ENCODE assay signal across 14 cellular contexts in the genomic region with DNA sequence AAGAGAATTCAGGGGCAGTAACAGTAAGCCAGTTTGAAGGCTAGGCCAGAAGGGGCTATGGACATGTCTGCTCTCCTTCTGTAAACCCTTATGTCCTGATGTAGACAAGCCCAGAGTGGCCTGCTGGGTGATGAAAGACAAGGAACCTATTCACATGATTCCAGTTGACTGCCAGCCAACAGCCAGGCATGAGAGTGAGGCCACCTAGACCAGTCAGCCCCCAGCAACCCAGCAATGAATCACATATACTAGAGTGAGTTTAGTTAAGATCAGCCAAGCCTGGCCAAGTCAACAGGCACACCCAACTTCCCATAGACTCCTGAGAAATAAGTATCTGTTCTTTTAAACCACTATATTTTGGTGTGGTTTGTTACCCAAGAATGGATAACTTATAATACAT.
DNase-seq lines count a peak whose midpoint lies in the region; ATAC-seq and TF ChIP-seq lines count a peak whose summit lies in the region.
"Had no signal": no experiment of that assay in that cellular context is flagged by ENCODE, and none has a peak within 500 bp of the region (broad histone marks: within the 10 kb centered on the region; RNA-seq: fewer than 3 reads in every experiment).

No MANE protein-coding gene starts in this region.

- ATAC-seq in GM18502 (IDR thresholded peaks at IDR 0.05; ENCODE audit: poor library complexity, unreplicated experiment) = no peak
- ATAC-seq: Panc1 had no signal

- POLR2A ChIA-PET in SK-N-SH (lab: Yijun Ruan, JAX) = no interaction called here

- H3K27me3 ChIP-seq in osteoblast (ENCODE audit: insufficient read depth, low read length) = no peaks in the 10 kb centered on the region
- H3K27me3 ChIP-seq in SK-N-SH (ENCODE audit: insufficient read depth) = no peaks in the 10 kb centered on the region

- H3K4me3 ChIP-seq in osteoblast (ENCODE audit: insufficient read depth, low read length) (no peak overlapping the region), SK-N-SH (ENCODE audit: low read depth in 2 of 2, low read length in 1 of 2) (no peak overlapping the region)

- TF ChIP-seq POLR2A in erythroblast (IDR thresholded peaks at IDR 0.05; ENCODE audit: low read length) = no peak

- H3K9me2 ChIP-seq in SK-N-SH = no peaks in the 10 kb centered on the region

- no peak for TF ChIP-seq EP300 in SK-N-SH (IDR thresholded peaks at IDR 0.05; ENCODE audit: borderline replicate concordance in 1 of 2, low read depth in 1 of 2, low read length in 1 of 2)

- H2AFZ ChIP-seq in osteoblast (ENCODE audit: low read length) = no peak overlapping the region
- H2AFZ ChIP-seq in SK-N-SH (ENCODE audit: low read depth) = no peak overlapping the region

- no peak for TF ChIP-seq RAD21 in SK-N-SH (IDR thresholded peaks at IDR 0.05; ENCODE audit: low read length)

- H3K4me1 ChIP-seq in osteoblast (ENCODE audit: insufficient read depth, low read length) (peaks cover 4% of the 10 kb centered on the region), SK-N-SH (ENCODE audit: control insufficient read depth in 1 of 2, insufficient read depth in 2 of 2, low read depth in 1 of 2, low read length in 1 of 2) (no peaks in the 10 kb centered on the region)

- DNase-seq in H4 (ENCODE audit: low spot score) (peak; percentile 57), OCI-M1 (lab: John Stamatoyannopoulos, UW) (peak; percentile 33), erythroblast (lab: John Stamatoyannopoulos, UW) (peak; percentile 21 to 32), osteoblast (ENCODE audit: insufficient read length, low spot score, missing footprints) (no peak), GM19240 (ENCODE audit: insufficient read length, low spot score) (no peak), SK-N-SH (no peak)
- no peak for DNase-seq in stimulated activated naive CD4-positive, alpha-beta T cell treated with Interleukin-2 at 50 U/mL for 16 hours (lab: John Stamatoyannopoulos, UW)
- DNase-seq: activated T-cell treated with anti-CD3 and anti-CD28 coated beads, Interleukin-2, amount 50 U/mL, for 1 hour; DND-41; midbrain; NCI-H1930; small intestine had no signal

- no peak for TF ChIP-seq CTCF in osteoblast (IDR thresholded peaks at IDR 0.05; ENCODE audit: extremely low read depth, low read depth, low read length)
- TF ChIP-seq CTCF in SK-N-SH (IDR thresholded peaks at IDR 0.05) = no peak

- H3K4me2 ChIP-seq in osteoblast (ENCODE audit: insufficient read depth, low read length) = no peak overlapping the region
- no peak overlapping the region for H3K4me2 ChIP-seq in SK-N-SH

- H3K27ac ChIP-seq in osteoblast (ENCODE audit: low read depth, low read length) = peak overlapping the region; percentile 21
- no peak overlapping the region for H3K27ac ChIP-seq in SK-N-SH (ENCODE audit: low read depth in 2 of 2, low read length in 1 of 2)

- H3K9ac ChIP-seq in SK-N-SH = no peak overlapping the region

- H4K20me1 ChIP-seq in osteoblast (ENCODE audit: insufficient read depth, low read length) (no peaks in the 10 kb centered on the region), SK-N-SH (ENCODE audit: insufficient read depth) (no peaks in the 10 kb centered on the region)

- H3F3A ChIP-seq in SK-N-SH (replicated peaks; ENCODE audit: insufficient read depth) = no peaks in the 10 kb centered on the region

- H3K79me2 ChIP-seq in osteoblast (ENCODE audit: insufficient read depth, low read length) (no peaks in the 10 kb centered on the region), SK-N-SH (ENCODE audit: insufficient read depth) (no peaks in the 10 kb centered on the region)

- H3K9me3 ChIP-seq in osteoblast (ENCODE audit: low read depth, low read length) (no peaks in the 10 kb centered on the region), SK-N-SH (no peaks in the 10 kb centered on the region)

- no peaks in the 10 kb centered on the region for H3K36me3 ChIP-seq in osteoblast (ENCODE audit: insufficient read depth, low read length)
- no peaks in the 10 kb centered on the region for H3K36me3 ChIP-seq in SK-N-SH (replicated peaks in 1 of 2; ENCODE audit: control insufficient read depth in 1 of 2, insufficient read depth in 2 of 2, low read length in 1 of 2)

- CTCF ChIA-PET in SK-N-SH (lab: Yijun Ruan, JAX) = interaction anchor here (1.5 kb wide), 1 partner anchor 564 kb away, joined by 5 read pairs; no protein-coding TSS in a partner anchor

TF ChIP-seq in SK-N-SH, 30 proteins besides CTCF, POLR2A, EP300 and RAD21:
- TF ChIP-seq, protein P1, sequence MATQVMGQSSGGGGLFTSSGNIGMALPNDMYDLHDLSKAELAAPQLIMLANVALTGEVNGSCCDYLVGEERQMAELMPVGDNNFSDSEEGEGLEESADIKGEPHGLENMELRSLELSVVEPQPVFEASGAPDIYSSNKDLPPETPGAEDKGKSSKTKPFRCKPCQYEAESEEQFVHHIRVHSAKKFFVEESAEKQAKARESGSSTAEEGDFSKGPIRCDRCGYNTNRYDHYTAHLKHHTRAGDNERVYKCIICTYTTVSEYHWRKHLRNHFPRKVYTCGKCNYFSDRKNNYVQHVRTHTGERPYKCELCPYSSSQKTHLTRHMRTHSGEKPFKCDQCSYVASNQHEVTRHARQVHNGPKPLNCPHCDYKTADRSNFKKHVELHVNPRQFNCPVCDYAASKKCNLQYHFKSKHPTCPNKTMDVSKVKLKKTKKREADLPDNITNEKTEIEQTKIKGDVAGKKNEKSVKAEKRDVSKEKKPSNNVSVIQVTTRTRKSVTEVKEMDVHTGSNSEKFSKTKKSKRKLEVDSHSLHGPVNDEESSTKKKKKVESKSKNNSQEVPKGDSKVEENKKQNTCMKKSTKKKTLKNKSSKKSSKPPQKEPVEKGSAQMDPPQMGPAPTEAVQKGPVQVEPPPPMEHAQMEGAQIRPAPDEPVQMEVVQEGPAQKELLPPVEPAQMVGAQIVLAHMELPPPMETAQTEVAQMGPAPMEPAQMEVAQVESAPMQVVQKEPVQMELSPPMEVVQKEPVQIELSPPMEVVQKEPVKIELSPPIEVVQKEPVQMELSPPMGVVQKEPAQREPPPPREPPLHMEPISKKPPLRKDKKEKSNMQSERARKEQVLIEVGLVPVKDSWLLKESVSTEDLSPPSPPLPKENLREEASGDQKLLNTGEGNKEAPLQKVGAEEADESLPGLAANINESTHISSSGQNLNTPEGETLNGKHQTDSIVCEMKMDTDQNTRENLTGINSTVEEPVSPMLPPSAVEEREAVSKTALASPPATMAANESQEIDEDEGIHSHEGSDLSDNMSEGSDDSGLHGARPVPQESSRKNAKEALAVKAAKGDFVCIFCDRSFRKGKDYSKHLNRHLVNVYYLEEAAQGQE (IDR thresholded peaks at IDR 0.05; ENCODE audit: low read depth, low read length) = no peak
- TF ChIP-seq MAX (IDR thresholded peaks at IDR 0.05; ENCODE audit: low read depth) = no peak
- no peak for TF ChIP-seq TEAD4 (IDR thresholded peaks at IDR 0.05; ENCODE audit: borderline replicate concordance, insufficient read depth)
- TF ChIP-seq TAF1 (IDR thresholded peaks at IDR 0.05; ENCODE audit: borderline replicate concordance, low read depth, low read length) = no peak
- no peak for TF ChIP-seq MEF2A (IDR thresholded peaks at IDR 0.05; ENCODE audit: borderline replicate concordance, low read depth)
- TF ChIP-seq, protein P2, sequence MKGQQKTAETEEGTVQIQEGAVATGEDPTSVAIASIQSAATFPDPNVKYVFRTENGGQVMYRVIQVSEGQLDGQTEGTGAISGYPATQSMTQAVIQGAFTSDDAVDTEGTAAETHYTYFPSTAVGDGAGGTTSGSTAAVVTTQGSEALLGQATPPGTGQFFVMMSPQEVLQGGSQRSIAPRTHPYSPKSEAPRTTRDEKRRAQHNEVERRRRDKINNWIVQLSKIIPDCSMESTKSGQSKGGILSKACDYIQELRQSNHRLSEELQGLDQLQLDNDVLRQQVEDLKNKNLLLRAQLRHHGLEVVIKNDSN (IDR thresholded peaks at IDR 0.05; ENCODE audit: borderline replicate concordance, low read depth) = no peak
- TF ChIP-seq, protein P3, sequence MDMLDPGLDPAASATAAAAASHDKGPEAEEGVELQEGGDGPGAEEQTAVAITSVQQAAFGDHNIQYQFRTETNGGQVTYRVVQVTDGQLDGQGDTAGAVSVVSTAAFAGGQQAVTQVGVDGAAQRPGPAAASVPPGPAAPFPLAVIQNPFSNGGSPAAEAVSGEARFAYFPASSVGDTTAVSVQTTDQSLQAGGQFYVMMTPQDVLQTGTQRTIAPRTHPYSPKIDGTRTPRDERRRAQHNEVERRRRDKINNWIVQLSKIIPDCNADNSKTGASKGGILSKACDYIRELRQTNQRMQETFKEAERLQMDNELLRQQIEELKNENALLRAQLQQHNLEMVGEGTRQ (IDR thresholded peaks at IDR 0.05; ENCODE audit: borderline replicate concordance, low read depth, low read length) = no peak
- TF ChIP-seq RCOR1 (IDR thresholded peaks at IDR 0.05; ENCODE audit: low read length) = no peak

Comparison
In these comparisons a context has a peak if more than half of its experiments do, and no peak if none do; other contexts are left out.
1. DNase-seq: peak in H4 (single experiment), OCI-M1 (single experiment) and erythroblast (2 of 2); none in osteoblast (single experiment), stimulated activated naive CD4-positive, alpha-beta T cell treated with Interleukin-2 at 50 U/mL for 16 hours (single experiment), GM19240 (single experiment) and SK-N-SH (single experiment).